9 cellular contexts compared by ENCODE assay signal in the genomic region with DNA sequence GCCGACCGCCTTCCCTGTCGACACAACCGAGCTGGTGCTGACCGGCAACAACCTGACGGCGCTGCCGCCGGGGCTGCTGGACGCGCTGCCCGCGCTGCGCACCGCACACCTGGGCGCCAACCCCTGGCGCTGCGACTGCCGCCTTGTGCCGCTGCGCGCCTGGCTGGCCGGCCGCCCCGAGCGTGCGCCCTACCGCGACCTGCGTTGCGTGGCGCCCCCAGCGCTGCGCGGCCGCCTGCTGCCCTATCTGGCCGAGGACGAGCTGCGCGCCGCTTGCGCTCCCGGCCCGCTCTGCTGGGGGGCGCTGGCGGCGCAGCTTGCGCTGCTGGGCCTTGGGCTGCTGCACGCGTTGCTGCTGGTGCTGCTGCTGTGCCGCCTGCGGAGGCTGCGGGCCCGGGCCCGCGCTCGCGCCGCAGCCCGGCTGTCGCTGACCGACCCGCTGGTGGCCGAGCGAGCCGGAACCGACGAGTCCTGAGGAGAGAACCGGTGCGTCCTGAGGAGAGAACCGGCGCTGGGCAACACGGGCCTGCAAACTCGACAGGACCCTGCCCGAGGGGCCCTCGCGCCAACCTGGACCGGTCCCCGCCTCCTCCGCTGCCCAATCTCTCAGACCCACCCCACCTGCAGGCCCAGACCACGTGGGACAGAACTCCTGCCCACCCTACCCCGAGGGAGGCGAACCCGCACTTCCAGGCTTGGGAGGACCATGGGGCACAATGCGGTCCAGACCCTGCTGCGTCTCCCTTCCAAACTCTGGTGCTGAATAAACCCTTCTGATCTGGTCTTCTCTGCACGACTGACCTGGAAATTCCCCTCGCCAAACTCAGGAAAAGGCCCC. TPM values are rescaled to one million over a fixed set of nuclear protein-coding genes. Genes with fewer than 3 reads are reported as not detected.
DNase-seq lines count a peak whose midpoint lies in the region; ATAC-seq lines count a peak whose summit lies in the region.
"Had no signal": no experiment of that assay in that cellular context is flagged by ENCODE, and none has a peak within 500 bp of the region (broad histone marks: within the 10 kb centered on the region; RNA-seq: fewer than 3 reads in every experiment).

No MANE protein-coding gene starts in this region.

- CTCF ChIA-PET in activated CD4-positive, alpha-beta T cell treated with anti-CD3 and anti-CD28 coated beads for 36 hours (lab: Charles Lee) = interaction anchor here (0.6 to 1.4 kb wide), 19 partner anchors 12 to 359 kb away, joined by 3 to 6 read pairs (median 3); no protein-coding TSS in a partner anchor

- peaks cover 8% of the 10 kb centered on the region for H3K4me1 Mint-ChIP-seq in activated CD4-positive, alpha-beta T cell treated with anti-CD3 and anti-CD28 coated beads for 36 hours
- peaks cover 46% of the 10 kb centered on the region for H3K4me1 Mint-ChIP-seq in stimulated activated naive CD8-positive, alpha-beta T cell treated with anti-CD3 and anti-CD28 coated beads, Interleukin-15, amount 100 ng/mL, for 72 hours

- no peaks in the 10 kb centered on the region for H3K36me3 Mint-ChIP-seq in activated CD4-positive, alpha-beta T cell treated with anti-CD3 and anti-CD28 coated beads for 36 hours (ENCODE audit: low read depth)
- H3K36me3 Mint-ChIP-seq: CD4-positive, CD25-positive, alpha-beta regulatory T cell had no signal

- intact Hi-C loops in activated CD4-positive, alpha-beta T cell treated with anti-CD3 and anti-CD28 coated beads for 36 hours (cut with DNase I, micrococcal nuclease) = loop anchor here in 1 of 2 experiments (2.0 kb wide), 1 partner anchor 33 kb away; no protein-coding TSS in a partner anchor

- no peaks in the 10 kb centered on the region for H3K9me3 Mint-ChIP-seq in activated CD4-positive, alpha-beta T cell treated with anti-CD3 and anti-CD28 coated beads for 36 hours (ENCODE audit: low read depth)
- H3K9me3 Mint-ChIP-seq in stimulated activated naive CD8-positive, alpha-beta T cell treated with anti-CD3 and anti-CD28 coated beads, Interleukin-15, amount 100 ng/mL, for 72 hours = no peaks in the 10 kb centered on the region
- H3K9me3 Mint-ChIP-seq: CD4-positive, CD25-positive, alpha-beta regulatory T cell had no signal

- peaks cover 35% of the 10 kb centered on the region for H3K27me3 Mint-ChIP-seq in activated CD4-positive, alpha-beta T cell treated with anti-CD3 and anti-CD28 coated beads for 36 hours
- peaks cover 59% of the 10 kb centered on the region for H3K27me3 Mint-ChIP-seq in stimulated activated naive CD8-positive, alpha-beta T cell treated with anti-CD3 and anti-CD28 coated beads, Interleukin-15, amount 100 ng/mL, for 72 hours

- DNase-seq in activated CD4-positive, alpha-beta T cell treated with anti-CD3 and anti-CD28 coated beads for 36 hours = peak; percentile 78
- DNase-seq in activated CD4-positive, alpha-beta T cell treated with anti-CD3 and anti-CD28 coated beads for 1 hour = no peak
- peak; percentile 62 to 74 for DNase-seq in activated T-cell treated with anti-CD3 and anti-CD28 coated beads, Interleukin-2, amount 50 U/mL, for 48 hours
- DNase-seq in iPS-NIHi7 (ENCODE audit: extremely low spot score) (peak; percentile 78), NCI-H2196 (lab: John Stamatoyannopoulos, UW; ENCODE audit: unreplicated experiment) (no peak), NCI-H1436 treated with DMSO at 0.1 percent for 48 hours (lab: John Stamatoyannopoulos, UW) (no peak)
- peak; percentile 54 to 61 for DNase-seq in stimulated activated naive CD8-positive, alpha-beta T cell treated with anti-CD3 and anti-CD28 coated beads, Interleukin-15, amount 100 ng/mL, for 72 hours

- H3K4me3 Mint-ChIP-seq in activated CD4-positive, alpha-beta T cell treated with anti-CD3 and anti-CD28 coated beads for 36 hours = peak overlapping the region; percentile 19
- H3K4me3 Mint-ChIP-seq in stimulated activated naive CD8-positive, alpha-beta T cell treated with anti-CD3 and anti-CD28 coated beads, Interleukin-15, amount 100 ng/mL, for 72 hours = peak overlapping the region; percentile 68 to 83

- ATAC-seq in activated CD4-positive, alpha-beta T cell treated with anti-CD3 and anti-CD28 coated beads for 36 hours = peak; percentile 89
- ATAC-seq in stimulated activated naive CD8-positive, alpha-beta T cell treated with anti-CD3 and anti-CD28 coated beads, Interleukin-15, amount 100 ng/mL, for 72 hours = peak; percentile 80
- ATAC-seq in HG02840 (IDR thresholded peaks at IDR 0.05; ENCODE audit: low FRiP score, unreplicated experiment) = no peak

- POLR2A ChIA-PET in activated CD4-positive, alpha-beta T cell treated with anti-CD3 and anti-CD28 coated beads for 36 hours (lab: Charles Lee) = no interaction called here

- H3K27ac Mint-ChIP-seq in activated CD4-positive, alpha-beta T cell treated with anti-CD3 and anti-CD28 coated beads for 36 hours = no peak overlapping the region
- H3K27ac Mint-ChIP-seq in stimulated activated naive CD8-positive, alpha-beta T cell treated with anti-CD3 and anti-CD28 coated beads, Interleukin-15, amount 100 ng/mL, for 72 hours = no peak overlapping the region

RNA-seq across cellular contexts. Expression of gene GP1BB, which starts 0.9 kb away (rescaled TPM):
- not detected for total RNA-seq in activated CD4-positive, alpha-beta T cell treated with anti-CD3 and anti-CD28 coated beads for 36 hours

RNA-seq across cellular contexts. Expression of gene SEPTIN5, which starts 9.9 kb away (rescaled TPM):
- total RNA-seq in activated CD4-positive, alpha-beta T cell treated with anti-CD3 and anti-CD28 coated beads for 36 hours = 1 to 10 TPM in 1 of 2 experiments, under 1 TPM in 1; 0.94 to 1.5 TPM

RNA-seq across cellular contexts. Expression of gene TBX1, which starts 36.4 kb away (rescaled TPM):
- not detected for total RNA-seq in activated CD4-positive, alpha-beta T cell treated with anti-CD3 and anti-CD28 coated beads for 36 hours
- total RNA-seq: CD4-positive, CD25-positive, alpha-beta regulatory T cell had no signal

Comparison
In these comparisons a context has a peak if more than half of its experiments do, and no peak if none do; other contexts are left out.
1. DNase-seq: peak in activated CD4-positive, alpha-beta T cell treated with anti-CD3 and anti-CD28 coated beads for 36 hours (single experiment), activated T-cell treated with anti-CD3 and anti-CD28 coated beads, Interleukin-2, amount 50 U/mL, for 48 hours (2 of 2), iPS-NIHi7 (single experiment) and stimulated activated naive CD8-positive, alpha-beta T cell treated with anti-CD3 and anti-CD28 coated beads, Interleukin-15, amount 100 ng/mL, for 72 hours (2 of 2); none in activated CD4-positive, alpha-beta T cell treated with anti-CD3 and anti-CD28 coated beads for 1 hour (single experiment), NCI-H2196 (single experiment) and NCI-H1436 treated with DMSO at 0.1 percent for 48 hours (single experiment).